Comparison of ENCODE assay signal across 18 cellular contexts in the genomic region with DNA sequence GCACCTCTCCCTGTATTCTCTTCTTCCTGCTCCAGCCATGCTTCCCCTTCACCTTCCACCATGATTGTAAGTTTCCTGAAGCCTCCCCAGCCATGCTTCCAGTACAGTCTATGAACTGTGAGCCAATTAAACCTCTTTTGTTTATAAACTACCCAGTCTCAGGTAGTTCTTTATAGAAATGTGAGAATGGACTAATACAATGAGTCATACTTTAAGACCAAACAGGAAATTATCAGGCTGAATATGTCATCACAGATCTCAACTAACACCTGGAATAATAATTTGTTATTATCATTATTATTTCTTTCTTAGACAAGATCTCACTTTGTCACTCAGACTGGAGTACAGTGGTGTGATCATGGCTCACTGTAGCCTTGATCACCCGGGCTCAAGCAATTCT.
DNase-seq lines count a peak whose midpoint lies in the region; ATAC-seq, FAIRE-seq and TF ChIP-seq lines count a peak whose summit lies in the region.
"Had no signal": no experiment of that assay in that cellular context is flagged by ENCODE, and none has a peak within 500 bp of the region (broad histone marks: within the 10 kb centered on the region; RNA-seq: fewer than 3 reads in every experiment).

No MANE protein-coding gene starts in this region.

- H3K27me3 Mint-ChIP-seq in MCF 10A (ENCODE audit: insufficient read depth, unreplicated experiment), result no peaks in the 10 kb centered on the region
- H3K27me3 Mint-ChIP-seq: B cell, IgD-negative memory B cell had no signal

- TF ChIP-seq CTCF in MCF 10A (IDR thresholded peaks at IDR 0.05; ENCODE audit: unreplicated experiment), result no peak
- no peak for TF ChIP-seq CTCF in breast epithelium (IDR thresholded peaks at IDR 0.05)
- no peak for TF ChIP-seq CTCF in bronchial epithelial cell (IDR thresholded peaks at IDR 0.05; ENCODE audit: insufficient read depth, low read length, severe bottlenecking)

- no peaks in the 10 kb centered on the region for H3K4me1 Mint-ChIP-seq in MCF 10A (ENCODE audit: insufficient read depth, unreplicated experiment)
- H3K4me1 Mint-ChIP-seq: B cell, H9, IgD-negative memory B cell had no signal

- intact Hi-C loops in MCF 10A (cut with micrococcal nuclease) (no loop called here), breast epithelium (cut with DNase I; ENCODE audit: low total_unique reads) (no loop called here), left colon (cut with DNase I, micrococcal nuclease) (no loop called here)

- POLR2A ChIA-PET in MCF 10A (lab: Yijun Ruan, JAX), result no interaction called here

- CTCF ChIA-PET in MCF 10A (lab: Yijun Ruan, JAX), result no interaction called here

- H3K9me3 ChIP-seq in breast epithelium, result peaks cover 19 to 32% of the 10 kb centered on the region in 2 donors

- H3K4me1 ChIP-seq in breast epithelium, result no peaks in the 10 kb centered on the region
- H3K4me1 ChIP-seq: BLaER1 treated with 17β-estradiol and CSF1 and Interleukin-3, amounts not matched to agents 10 nM and 100 nM had no signal

- H3K36me3 ChIP-seq in breast epithelium, result no peaks in the 10 kb centered on the region
- H3K36me3 ChIP-seq in bronchial epithelial cell (ENCODE audit: control insufficient read depth, insufficient read depth, low read length), result no peaks in the 10 kb centered on the region
- H3K36me3 ChIP-seq: BLaER1 treated with 17β-estradiol and CSF1 and Interleukin-3, amounts not matched to agents 10 nM and 100 nM had no signal

- peaks cover 7% of the 10 kb centered on the region for H3K9me3 Mint-ChIP-seq in MCF 10A (ENCODE audit: unreplicated experiment)

- BruUV-seq in MCF 10A (replicated peaks; lab: Mats Ljungman, UMichigan), result no TSS peak

- no peak overlapping the region for H3K27ac ChIP-seq in breast epithelium
- H3K27ac ChIP-seq in epithelial cell of prostate, result peak overlapping the region; percentile 15
- H3K27ac ChIP-seq: BLaER1 treated with 17β-estradiol and CSF1 and Interleukin-3, amounts not matched to agents 10 nM and 100 nM had no signal

- H3K36me3 Mint-ChIP-seq in MCF 10A (ENCODE audit: insufficient read depth, unreplicated experiment), result no peaks in the 10 kb centered on the region
- H3K36me3 Mint-ChIP-seq: CD8-positive, alpha-beta T cell had no signal

- H3K4me3 ChIP-seq in breast epithelium (no peak overlapping the region), bronchial epithelial cell (ENCODE audit: low read depth, low read length) (no peak overlapping the region)
- H3K4me3 ChIP-seq: BLaER1 treated with 17β-estradiol and CSF1 and Interleukin-3, amounts not matched to agents 10 nM and 100 nM had no signal

- H3K4me3 Mint-ChIP-seq in MCF 10A (ENCODE audit: unreplicated experiment), result no peak overlapping the region
- H3K4me3 Mint-ChIP-seq: B cell; CD8-positive, alpha-beta T cell; H9; IgD-negative memory B cell had no signal

- TF ChIP-seq POLR2A in breast epithelium (IDR thresholded peaks at IDR 0.05), result no peak

- H3K27me3 ChIP-seq in breast epithelium (no peaks in the 10 kb centered on the region), bronchial epithelial cell (ENCODE audit: control insufficient read depth, insufficient read depth, low read length) (no peaks in the 10 kb centered on the region)
- H3K27me3 ChIP-seq: BLaER1 treated with 17β-estradiol and CSF1 and Interleukin-3, amounts not matched to agents 10 nM and 100 nM had no signal

- DNase-seq in MCF 10A (ENCODE audit: unreplicated experiment), result peak; percentile 4
- DNase-seq in breast epithelium (ENCODE audit: low spot score in 2 of 2), result no peak
- DNase-seq in bronchial epithelial cell (ENCODE audit: low read depth), result peak; percentile 68
- no peak for DNase-seq in epithelial cell of prostate (ENCODE audit: low read depth, low spot score)
- DNase-seq in left colon, result no peak
- DNase-seq: 8988T; CD8-positive, alpha-beta T cell; DMS79 treated with DMSO at 0.1 percent for 48 hours; GF-D8; H9; KBM-7 had no signal

- FAIRE-seq in bronchial epithelial cell (lab: Jason Lieb, UNC), result no peak
- FAIRE-seq: H1, HepG2 had no signal

- no peak overlapping the region for H3K27ac Mint-ChIP-seq in MCF 10A (ENCODE audit: low read depth, unreplicated experiment)
- H3K27ac Mint-ChIP-seq: B cell; CD8-positive, alpha-beta T cell; H9; IgD-negative memory B cell had no signal

- ATAC-seq in left colon, result no peak
- no peak for ATAC-seq in HG02870 (IDR thresholded peaks at IDR 0.05; ENCODE audit: unreplicated experiment)
- no peak for ATAC-seq in HG03135 (IDR thresholded peaks at IDR 0.05; ENCODE audit: unreplicated experiment)
- ATAC-seq: CD8-positive, alpha-beta T cell; HepG2 had no signal

Comparison
In these comparisons a context has a peak if more than half of its experiments do, and no peak if none do; other contexts are left out.
1. DNase-seq: peak in MCF 10A (single experiment) and bronchial epithelial cell (single experiment); none in breast epithelium (0 of 2), epithelial cell of prostate (single experiment) and left colon (0 of 2).